28 cellular contexts compared by ENCODE assay signal in the genomic region with DNA sequence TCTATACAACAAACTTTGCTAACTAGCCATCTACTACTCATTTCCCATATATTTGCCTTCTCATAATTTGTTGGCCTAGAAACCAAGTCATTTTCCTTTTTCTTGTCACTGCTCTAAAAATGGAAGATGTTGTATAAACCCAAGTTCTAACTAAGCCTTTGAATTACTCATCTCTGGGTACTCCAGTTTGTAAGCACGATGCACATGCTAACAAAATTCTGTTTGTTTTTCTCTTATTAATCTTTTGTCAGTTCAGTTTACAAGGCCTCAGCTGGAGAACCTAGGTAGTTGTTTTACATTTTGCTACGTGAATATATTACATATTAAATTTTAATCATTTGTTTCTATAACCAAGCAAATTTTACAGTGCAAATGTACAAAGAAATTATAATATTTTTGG.
"Had no signal": no experiment of that assay in that cellular context is flagged by ENCODE, and none has a peak within 500 bp of the region (broad histone marks: within the 10 kb centered on the region; RNA-seq: fewer than 3 reads in every experiment).

No MANE protein-coding gene starts in this region.

- DNase-seq: activated CD4-positive, alpha-beta memory T cell treated with anti-CD3 and anti-CD28 coated beads for 36 hours; activated CD4-positive, alpha-beta T cell treated with anti-CD3 and anti-CD28 coated beads for 36 hours; activated CD4-positive, alpha-beta T cell treated with anti-CD3 and anti-CD28 coated beads, Interleukin-2, amount 10 ng/mL, durations not matched to agents 24 days and 14 days; activated CD4-positive, CD25-positive, alpha-beta regulatory T cell; activated CD4-positive, CD25-positive, alpha-beta regulatory T cell treated with anti-CD3 and anti-CD28 coated beads, Interleukin-2, amount 50 U/mL, for 72 hours; activated CD8-positive, alpha-beta memory T cell treated with anti-CD3 and anti-CD28 coated beads, Interleukin-2, amount 10 ng/mL, durations not matched to agents 7 days and 5 days; activated CD8-positive, alpha-beta memory T cell treated with anti-CD3 and anti-CD28 coated beads, Interleukin-2, amount 50 U/mL, for 4 hours; activated CD8-positive, alpha-beta T cell treated with anti-CD3 and anti-CD28 coated beads, Interleukin-2, amount 10 ng/mL, durations not matched to agents 7 days and 5 days; activated effector memory CD4-positive, alpha-beta T cell treated with anti-CD3 and anti-CD28 coated beads, Interleukin-2, amount 50 U/mL, for 16 hours; activated naive CD4-positive, alpha-beta T cell treated with anti-CD3 and anti-CD28 coated beads for 36 hours; activated naive CD8-positive, alpha-beta T cell treated with anti-CD3 and anti-CD28 coated beads for 36 hours; activated naive CD8-positive, alpha-beta T cell treated with anti-CD3 and anti-CD28 coated beads, Interleukin-2, amount 50 U/mL, for 24 hours; activated T-cell treated with anti-CD3 and anti-CD28 coated beads, Interleukin-2, amount 50 U/mL, for 1 hour; activated T-cell treated with anti-CD3 and anti-CD28 coated beads, Interleukin-2, amount 50 U/mL, for 48 hours; adrenal gland; amygdala; aorta; body of pancreas; caudate nucleus; cerebellar nuclear complex; colonic mucosa; effector CD8-positive, alpha-beta T cell; foreskin fibroblast; head of caudate nucleus; T-helper 17 cell; T1000 had no signal

- H3K4me1 ChIP-seq: adrenal gland, colonic mucosa had no signal

- H3K36me3 ChIP-seq: adrenal gland, colonic mucosa had no signal

- H3K27me3 ChIP-seq: adrenal gland, body of pancreas, colonic mucosa had no signal

- FAIRE-seq: endothelial cell of umbilical vein had no signal

- H3K9me3 ChIP-seq: adrenal gland, body of pancreas, colonic mucosa had no signal

- H3K4me3 ChIP-seq: adrenal gland, body of pancreas, colonic mucosa had no signal

- ATAC-seq: activated CD4-positive, alpha-beta T cell treated with anti-CD3 and anti-CD28 coated beads for 36 hours; activated CD8-positive, alpha-beta memory T cell treated with anti-CD3 and anti-CD28 coated beads, Interleukin-2, amount 10 ng/mL, durations not matched to agents 7 days and 5 days; activated CD8-positive, alpha-beta T cell treated with anti-CD3 and anti-CD28 coated beads, Interleukin-2, amount 10 ng/mL, durations not matched to agents 7 days and 5 days; activated naive CD8-positive, alpha-beta T cell treated with anti-CD3 and anti-CD28 coated beads, Interleukin-2, amount 50 U/mL, for 24 hours; body of pancreas; esophagus mucosa; T-helper 17 cell had no signal

- H3K27ac ChIP-seq: adrenal gland, body of pancreas, colonic mucosa had no signal
